ENCODE assay signal across 12 cellular contexts in genomic region chr6:107730106-107730505, GRCh38.
A peak's percentile ranks its signal among the peaks of the same experiment; 100 is the strongest.
DNase-seq lines count a peak whose midpoint lies in the region; ATAC-seq and TF ChIP-seq lines count a peak whose summit lies in the region.
"Had no signal": no experiment of that assay in that cellular context is flagged by ENCODE, and none has a peak within 500 bp of the region (broad histone marks: within the 10 kb centered on the region; RNA-seq: fewer than 3 reads in every experiment).

No MANE protein-coding gene starts in this region.

- no peaks in the 10 kb centered on the region for H3K27me3 ChIP-seq in CD8-positive, alpha-beta memory T cell (ENCODE audit: insufficient read depth, low read length, poor library complexity, severe bottlenecking)
- H3K27me3 ChIP-seq in body of pancreas (no peaks in the 10 kb centered on the region), gastrocnemius medialis (no peaks in the 10 kb centered on the region), adrenal gland (no peaks in the 10 kb centered on the region)

- H3K27ac Mint-ChIP-seq in CD8-positive, alpha-beta memory T cell: peak overlapping the region; percentile 90 to 96 (median 92)
- H3K27ac Mint-ChIP-seq in activated CD4-positive, alpha-beta T cell treated with anti-CD3 and anti-CD28 coated beads for 36 hours: peak overlapping the region; percentile 91
- H3K27ac Mint-ChIP-seq in activated naive CD4-positive, alpha-beta T cell treated with anti-CD3 and anti-CD28 coated beads, Interleukin-2, amount 50 U/mL, for 72 hours: peak overlapping the region; percentile 37 to 87
- H3K27ac Mint-ChIP-seq: brain had no signal

- peaks cover 72% of the 10 kb centered on the region for H3K4me1 ChIP-seq in CD8-positive, alpha-beta memory T cell (ENCODE audit: insufficient read depth, low read length)
- H3K4me1 ChIP-seq in body of pancreas: peaks cover 23% of the 10 kb centered on the region
- no peaks in the 10 kb centered on the region for H3K4me1 ChIP-seq in gastrocnemius medialis
- H3K4me1 ChIP-seq in adrenal gland (replicated peaks in 1 of 2): no peaks in the 10 kb centered on the region
- H3K4me1 ChIP-seq: SJSA1 had no signal

- intact Hi-C loops in activated CD4-positive, alpha-beta T cell treated with anti-CD3 and anti-CD28 coated beads for 36 hours (cut with DNase I, micrococcal nuclease): loop anchor here (1.0 to 5.0 kb wide), 6 partner anchors 57 to 227 kb away; partner anchors contain the start of gene SEC63 (in 1 of the 2)
- intact Hi-C loops in body of pancreas (cut with DNase I): no loop called here
- intact Hi-C loops in gastrocnemius medialis (cut with DNase I; ENCODE audit: low total_unique reads): no loop called here
- intact Hi-C loops in adrenal gland (cut with DNase I): no loop called here

- H3K9me3 Mint-ChIP-seq in CD8-positive, alpha-beta memory T cell: no peaks in the 10 kb centered on the region
- H3K9me3 Mint-ChIP-seq in activated CD4-positive, alpha-beta T cell treated with anti-CD3 and anti-CD28 coated beads for 36 hours (ENCODE audit: low read depth): no peaks in the 10 kb centered on the region
- H3K9me3 Mint-ChIP-seq in activated naive CD4-positive, alpha-beta T cell treated with anti-CD3 and anti-CD28 coated beads, Interleukin-2, amount 50 U/mL, for 72 hours: no peaks in the 10 kb centered on the region
- H3K9me3 Mint-ChIP-seq: brain had no signal

- POLR2A ChIA-PET in CD8-positive, alpha-beta memory T cell (lab: Charles Lee): interaction anchor here (2.0 to 3.1 kb wide), 2 partner anchors 10 to 93 kb away, joined by 11 to 13 read pairs; partner anchors contain the start of gene SCML4
- POLR2A ChIA-PET in activated CD4-positive, alpha-beta T cell treated with anti-CD3 and anti-CD28 coated beads for 36 hours (lab: Charles Lee): interaction anchor here (0.6 to 1.7 kb wide), 5 partner anchors 10 to 529 kb away, joined by 3 to 5 read pairs (median 4); no protein-coding TSS in a partner anchor

- H3K36me3 Mint-ChIP-seq in CD8-positive, alpha-beta memory T cell: peaks cover 0 to 50% (median 13%) of the 10 kb centered on the region in 3 donors
- no peaks in the 10 kb centered on the region for H3K36me3 Mint-ChIP-seq in activated CD4-positive, alpha-beta T cell treated with anti-CD3 and anti-CD28 coated beads for 36 hours (ENCODE audit: low read depth)
- peaks cover 9 to 19% of the 10 kb centered on the region in 2 donors for H3K36me3 Mint-ChIP-seq in activated naive CD4-positive, alpha-beta T cell treated with anti-CD3 and anti-CD28 coated beads, Interleukin-2, amount 50 U/mL, for 72 hours
- H3K36me3 Mint-ChIP-seq: brain had no signal

- 76 to 84% methylated on average over 6 to 7 of the region's 7 CpGs for WGBS in body of pancreas, 2 donors
- 71 to 93% (median 72%) methylated on average over 6 to 7 of the region's 7 CpGs for WGBS in adrenal gland, 4 donors

- CTCF ChIA-PET in CD8-positive, alpha-beta memory T cell (lab: Charles Lee): interaction anchor here (0.8 to 8.4 kb wide), 28 partner anchors 8 to 141 kb away, joined by 3 to 129 read pairs (median 6); partner anchors contain the start of gene SCML4
- CTCF ChIA-PET in activated CD4-positive, alpha-beta T cell treated with anti-CD3 and anti-CD28 coated beads for 36 hours (lab: Charles Lee): interaction anchor here (1.1 to 3.5 kb wide), 11 partner anchors 10 to 138 kb away, joined by 3 to 42 read pairs (median 7); partner anchors contain the start of gene SCML4

- no peak for TF ChIP-seq POLR2A in body of pancreas (IDR thresholded peaks at IDR 0.05)
- TF ChIP-seq POLR2A in gastrocnemius medialis (IDR thresholded peaks at IDR 0.05): no peak
- no peak for TF ChIP-seq POLR2A in adrenal gland (IDR thresholded peaks at IDR 0.05)

- H3K36me3 ChIP-seq in CD8-positive, alpha-beta memory T cell (ENCODE audit: insufficient read depth, low read length): no peaks in the 10 kb centered on the region
- H3K36me3 ChIP-seq in body of pancreas (replicated peaks in 1 of 2; ENCODE audit: insufficient read depth in 1 of 2, low read depth in 2 of 2): no peaks in the 10 kb centered on the region
- H3K36me3 ChIP-seq in gastrocnemius medialis: no peaks in the 10 kb centered on the region
- H3K36me3 ChIP-seq in adrenal gland (replicated peaks in 1 of 2): no peaks in the 10 kb centered on the region
- H3K36me3 ChIP-seq: SJSA1 had no signal

- peak; percentile 56 for ATAC-seq in activated CD4-positive, alpha-beta T cell treated with anti-CD3 and anti-CD28 coated beads for 36 hours
- peak; percentile 36 to 43 for ATAC-seq in activated naive CD4-positive, alpha-beta T cell treated with anti-CD3 and anti-CD28 coated beads, Interleukin-2, amount 50 U/mL, for 72 hours
- ATAC-seq in body of pancreas: no peak
- no peak for ATAC-seq in gastrocnemius medialis

- TF ChIP-seq CTCF in body of pancreas (IDR thresholded peaks at IDR 0.05) (no peak), gastrocnemius medialis (IDR thresholded peaks at IDR 0.05 in 4 of 5, conservative IDR thresholded peaks at IDR 0.05 in 1 of 5) (no peak), adrenal gland (IDR thresholded peaks at IDR 0.05) (no peak), foreskin fibroblast (IDR thresholded peaks at IDR 0.05; ENCODE audit: low read depth, low read length) (no peak)

- H3K27me3 Mint-ChIP-seq in CD8-positive, alpha-beta memory T cell: peaks cover 0 to 3% of the 10 kb centered on the region in 2 donors
- H3K27me3 Mint-ChIP-seq in activated CD4-positive, alpha-beta T cell treated with anti-CD3 and anti-CD28 coated beads for 36 hours: no peaks in the 10 kb centered on the region

- H3K4me3 Mint-ChIP-seq in CD8-positive, alpha-beta memory T cell: peak overlapping the region; percentile 92 to 98 (median 95)
- peak overlapping the region; percentile 79 for H3K4me3 Mint-ChIP-seq in activated CD4-positive, alpha-beta T cell treated with anti-CD3 and anti-CD28 coated beads for 36 hours
- H3K4me3 Mint-ChIP-seq: brain had no signal

- no peak overlapping the region for H3K27ac ChIP-seq in CD8-positive, alpha-beta memory T cell (ENCODE audit: low read depth, low read length)
- H3K27ac ChIP-seq in body of pancreas (no peak overlapping the region), gastrocnemius medialis (no peak overlapping the region), adrenal gland (no peak overlapping the region)
- H3K27ac ChIP-seq: SJSA1 had no signal

- in situ Hi-C loops in gastrocnemius medialis (cut with MboI; ENCODE audit: low sequenced_read_pairs in 4 of 4): no loop called here

- peak in 3 of 5 donors; percentile 27 to 73 (median 46) for DNase-seq in CD8-positive, alpha-beta memory T cell
- DNase-seq in activated CD4-positive, alpha-beta T cell treated with anti-CD3 and anti-CD28 coated beads for 36 hours: peak; percentile 81
- peak in 1 of 2 donors; percentile 47 for DNase-seq in activated naive CD4-positive, alpha-beta T cell treated with anti-CD3 and anti-CD28 coated beads, Interleukin-2, amount 50 U/mL, for 72 hours (ENCODE audit: low spot score in 2 of 2)
- DNase-seq in stimulated activated CD4-positive, alpha-beta T cell treated with anti-CD3 and anti-CD28 coated beads, Interleukin-15, amount 100 ng/mL, for 48 hours (ENCODE audit: low read depth in 2 of 2): peak; percentile 26 to 46
- DNase-seq in body of pancreas (no peak), gastrocnemius medialis (no peak), adrenal gland (no peak), foreskin fibroblast (no peak)
- DNase-seq: activated CD4-positive, CD25-positive, alpha-beta regulatory T cell treated with anti-CD3 and anti-CD28 coated beads, Interleukin-2, amount 50 U/mL, for 72 hours; NCI-H446 treated with DMSO at 0.1 percent for 48 hours had no signal

- H3K4me1 Mint-ChIP-seq in CD8-positive, alpha-beta memory T cell: peaks cover 83 to 97% (median 95%) of the 10 kb centered on the region in 3 donors
- H3K4me1 Mint-ChIP-seq in activated CD4-positive, alpha-beta T cell treated with anti-CD3 and anti-CD28 coated beads for 36 hours: peaks cover 75% of the 10 kb centered on the region

- H3K9me3 ChIP-seq in CD8-positive, alpha-beta memory T cell (ENCODE audit: low read length): no peaks in the 10 kb centered on the region
- H3K9me3 ChIP-seq in body of pancreas: no peaks in the 10 kb centered on the region
- no peaks in the 10 kb centered on the region for H3K9me3 ChIP-seq in gastrocnemius medialis
- no peaks in the 10 kb centered on the region for H3K9me3 ChIP-seq in adrenal gland (replicated peaks in 1 of 3)
- H3K9me3 ChIP-seq: SJSA1 had no signal

- H3K4me3 ChIP-seq in CD8-positive, alpha-beta memory T cell (ENCODE audit: low read length): peak overlapping the region; percentile 87
- no peak overlapping the region for H3K4me3 ChIP-seq in body of pancreas
- H3K4me3 ChIP-seq in gastrocnemius medialis: no peak overlapping the region
- H3K4me3 ChIP-seq in adrenal gland: no peak overlapping the region
- H3K4me3 ChIP-seq in foreskin fibroblast (ENCODE audit: low read depth in 1 of 2, low read length in 2 of 2): no peak overlapping the region
- H3K4me3 ChIP-seq: SJSA1 had no signal

Comparison
In these comparisons a context has a peak if more than half of its experiments do, and no peak if none do; other contexts are left out.
1. DNase-seq: peak in CD8-positive, alpha-beta memory T cell (3 of 5), activated CD4-positive, alpha-beta T cell treated with anti-CD3 and anti-CD28 coated beads for 36 hours (single experiment) and stimulated activated CD4-positive, alpha-beta T cell treated with anti-CD3 and anti-CD28 coated beads, Interleukin-15, amount 100 ng/mL, for 48 hours (2 of 2); none in body of pancreas (0 of 4), gastrocnemius medialis (0 of 2), adrenal gland (0 of 7) and foreskin fibroblast (0 of 2).
2. ATAC-seq: peak in activated CD4-positive, alpha-beta T cell treated with anti-CD3 and anti-CD28 coated beads for 36 hours (single experiment) and activated naive CD4-positive, alpha-beta T cell treated with anti-CD3 and anti-CD28 coated beads, Interleukin-2, amount 50 U/mL, for 72 hours (2 of 2); none in body of pancreas (single experiment) and gastrocnemius medialis (0 of 2).
3. intact Hi-C loops: an anchor here in activated CD4-positive, alpha-beta T cell treated with anti-CD3 and anti-CD28 coated beads for 36 hours (1.0 to 5.0 kb wide); none called in body of pancreas, gastrocnemius medialis and adrenal gland.
4. Peak in every context shown above with its lines, with median percentiles within 50 percentile points of each other: H3K27ac Mint-ChIP-seq.